ENCODE assay signal across 11 cellular contexts in the genomic region with DNA sequence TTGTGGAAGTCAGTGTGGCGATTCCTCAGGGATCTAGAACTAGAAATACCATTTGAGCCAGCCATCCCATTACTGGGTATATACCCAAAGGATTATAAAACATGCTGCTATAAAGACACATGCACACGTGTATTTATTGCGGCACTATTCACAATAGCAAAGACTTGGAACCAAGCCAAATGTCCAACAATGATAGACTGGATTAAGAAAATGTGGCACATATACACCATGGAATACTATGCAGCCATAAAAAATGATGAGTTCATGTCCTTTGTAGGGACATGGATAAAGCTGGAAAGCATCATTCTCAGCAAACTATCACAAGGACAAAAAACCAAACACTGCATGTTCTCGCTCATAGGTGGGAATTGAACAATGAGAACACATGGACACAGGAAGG. TPM values are rescaled to one million over a fixed set of nuclear protein-coding genes. Genes with fewer than 3 reads are reported as not detected.
"Had no signal": no experiment of that assay in that cellular context is flagged by ENCODE, and none has a peak within 500 bp of the region (broad histone marks: within the 10 kb centered on the region; RNA-seq: fewer than 3 reads in every experiment).

No MANE protein-coding gene starts in this region.

RNA-seq across cellular contexts. Expression of gene LHCGR, which starts 16.3 kb away (rescaled TPM):
- total RNA-seq: OCI-LY7, PC-3, PC-9, Peyer's patch, Right ventricle myocardium superior, RPMI7951, SJCRH30, SJSA1, SK-MEL-5, T-cell had no signal
- polyA plus RNA-seq: SK-N-SH had no signal
